ENCODE assay signal across 30 cellular contexts in genomic region chr14:91681116-91681515, GRCh38. TPM values are rescaled to one million over a fixed set of nuclear protein-coding genes. Genes with fewer than 3 reads are reported as not detected.
"Had no signal": no experiment of that assay in that cellular context is flagged by ENCODE, and none has a peak within 500 bp of the region (broad histone marks: within the 10 kb centered on the region; RNA-seq: fewer than 3 reads in every experiment).

No MANE protein-coding gene starts in this region.

- H3K27ac Mint-ChIP-seq: activated naive CD4-positive, alpha-beta T cell treated with anti-CD3 and anti-CD28 coated beads, Interleukin-2, amount 10 ng/mL, durations not matched to agents 7 days and 5 days; dendritic cell treated with granulocyte-macrophage colony-stimulating factor and Interleukin-4, amounts not matched to agents 40 ng/mL and 50 ng/mL, for 4 days; T-cell; WTC11 had no signal

- H3K4me2 ChIP-seq: smooth muscle cell had no signal

- H3K9me3 ChIP-seq: esophagus muscularis mucosa, lower lobe of right lung, thoracic aorta had no signal

- H3K27me3 ChIP-seq: esophagus muscularis mucosa, foreskin keratinocyte, heart left ventricle, left lung, right atrium auricular region had no signal

- H3K36me3 ChIP-seq: esophagus muscularis mucosa, heart left ventricle, left lung, lower lobe of right lung, right atrium auricular region, thoracic aorta had no signal

- H3K4me1 ChIP-seq: esophagus muscularis mucosa, foreskin keratinocyte, heart left ventricle, left lung, lower lobe of right lung, parathyroid adenoma, right atrium auricular region had no signal

- H3K27ac ChIP-seq: esophagus muscularis mucosa, foreskin keratinocyte, heart left ventricle, left lung, lower lobe of right lung, parathyroid adenoma, right atrium auricular region, thoracic aorta had no signal

- H2AFZ ChIP-seq: parathyroid adenoma had no signal

- H3K9ac ChIP-seq: parathyroid adenoma had no signal

- DNase-seq: activated CD4-positive, alpha-beta T cell treated with anti-CD3 and anti-CD28 coated beads for 1 hour; activated CD4-positive, alpha-beta T cell treated with anti-CD3 and anti-CD28 coated beads, Interleukin-2, amount 50 U/mL, for 48 hours; activated CD8-positive, alpha-beta memory T cell treated with anti-CD3 and anti-CD28 coated beads for 24 hours; activated effector memory CD4-positive, alpha-beta T cell treated with anti-CD3 and anti-CD28 coated beads, Interleukin-2, amount 50 U/mL, for 16 hours; activated naive CD4-positive, alpha-beta T cell treated with anti-CD3 and anti-CD28 coated beads, Interleukin-2, amount 10 ng/mL, durations not matched to agents 7 days and 5 days; effector CD4-positive, alpha-beta T cell; foreskin keratinocyte; heart left ventricle; kidney glomerular epithelial cell; left lung; lower lobe of right lung; mesenchymal stem cell; naive thymus-derived CD8-positive, alpha-beta T cell; nucleus accumbens; stimulated activated CD4-positive, alpha-beta T cell treated with anti-CD3 and anti-CD28 coated beads, Interleukin-1b, Interleukin-23, amount 100 ng/mL, for 48 hours; stimulated activated CD4-positive, alpha-beta T cell treated with anti-CD3 and anti-CD28 coated beads, Interleukin-4, amount 100 ng/mL, for 4 hours; stimulated activated CD8-positive, alpha-beta memory T cell treated with anti-CD3 and anti-CD28 coated beads, Interleukin-4, amount 100 ng/mL, for 48 hours; stimulated activated naive CD4-positive, alpha-beta T cell; T-cell; T1000 had no signal

- H3K4me3 Mint-ChIP-seq: activated naive CD4-positive, alpha-beta T cell treated with anti-CD3 and anti-CD28 coated beads, Interleukin-2, amount 10 ng/mL, durations not matched to agents 7 days and 5 days; central memory CD8-positive, alpha-beta T cell; dendritic cell treated with granulocyte-macrophage colony-stimulating factor and Interleukin-4, amounts not matched to agents 40 ng/mL and 50 ng/mL, for 4 days; naive thymus-derived CD8-positive, alpha-beta T cell; neural crest cell; T-cell; WTC11 had no signal

- H3K4me3 ChIP-seq: esophagus muscularis mucosa, heart left ventricle, left lung, lower lobe of right lung, right atrium auricular region, smooth muscle cell, thoracic aorta had no signal

- H3K79me2 ChIP-seq: parathyroid adenoma had no signal

- H3K27me3 Mint-ChIP-seq: activated naive CD4-positive, alpha-beta T cell treated with anti-CD3 and anti-CD28 coated beads, Interleukin-2, amount 10 ng/mL, durations not matched to agents 7 days and 5 days; central memory CD8-positive, alpha-beta T cell; T-cell had no signal

- ATAC-seq: foreskin keratinocyte; heart left ventricle; left lung; lower lobe of right lung; naive thymus-derived CD8-positive, alpha-beta T cell; T-cell; WTC11 had no signal

- H3K9me3 Mint-ChIP-seq: central memory CD8-positive, alpha-beta T cell; dendritic cell treated with granulocyte-macrophage colony-stimulating factor and Interleukin-4, amounts not matched to agents 40 ng/mL and 50 ng/mL, for 4 days had no signal

- H3K4me1 Mint-ChIP-seq: central memory CD8-positive, alpha-beta T cell; neural crest cell had no signal

RNA-seq across cellular contexts. Expression of gene CATSPERB, which starts 50.8 kb away (rescaled TPM):
- total RNA-seq: neural crest cell, pulmonary artery endothelial cell had no signal
